In genomic region chr15:47516576-47517371, GRCh38 we compare ENCODE assay signal across 1 cellular context.
TF ChIP-seq lines count a peak whose summit lies in the region.

No MANE protein-coding gene starts in this region.

TF ChIP-seq in endothelial cell of umbilical vein, 7 proteins besides CTCF, POLR2A, EP300 and RAD21:
- TF ChIP-seq GATA2 (IDR thresholded peaks at IDR 0.05; ENCODE audit: insufficient read depth, insufficient read length, low read depth, low read length) (no peak), FOS (IDR thresholded peaks at IDR 0.05; ENCODE audit: borderline replicate concordance, insufficient read depth, low read length) (peak; percentile 24), JUN (IDR thresholded peaks at IDR 0.05; ENCODE audit: borderline replicate concordance, insufficient read depth, insufficient read length, low read depth) (peak; percentile 79)
